Comparison of ENCODE assay signal across 23 cellular contexts in genomic region chr3:33699275-33699674, GRCh38.
"Had no signal": no experiment of that assay in that cellular context is flagged by ENCODE, and none has a peak within 500 bp of the region (broad histone marks: within the 10 kb centered on the region; RNA-seq: fewer than 3 reads in every experiment).

No MANE protein-coding gene starts in this region.

- H3K9me3 ChIP-seq: neutrophil, pancreas, upper lobe of right lung had no signal

- H3K4me3 ChIP-seq: dorsolateral prefrontal cortex, lower lobe of right lung, mucosa of descending colon, pancreas, smooth muscle cell, suprapubic skin, transverse colon, upper lobe of right lung, uterus had no signal

- ATAC-seq: left ventricle myocardium superior; lower lobe of right lung; mucosa of descending colon; natural killer cell treated with Interleukin-12 subunit alpha and Interleukin-12 subunit beta and Interleukin-15 and Interleukin-18, amount 100 ng/mL, for 72 hours; pancreas; sciatic nerve; stimulated activated naive CD8-positive, alpha-beta T cell treated with anti-CD3 and anti-CD28 coated beads, Interleukin-15, amount 100 ng/mL, for 72 hours; upper lobe of right lung had no signal

- DNase-seq: dorsolateral prefrontal cortex; effector CD4-positive, alpha-beta T cell; head of caudate nucleus; left ventricle myocardium superior; lower lobe of right lung; mucosa of descending colon; naive B cell; pancreas; retina; stimulated activated CD4-positive, alpha-beta T cell treated with anti-CD3 and anti-CD28 coated beads, Interleukin-12 subunit alpha, Interleukin-12 subunit beta, amount 100 ng/mL, for 4 hours; stimulated activated CD4-positive, alpha-beta T cell treated with anti-CD3 and anti-CD28 coated beads, Interleukin-1b, Interleukin-23, amount 100 ng/mL, for 48 hours; stimulated activated CD4-positive, alpha-beta T cell treated with anti-CD3 and anti-CD28 coated beads, Interleukin-4, amount 100 ng/mL, for 1 hour; stimulated activated CD8-positive, alpha-beta memory T cell treated with anti-CD3 and anti-CD28 coated beads, Interleukin-4, amount 100 ng/mL, for 48 hours; stimulated activated naive CD4-positive, alpha-beta T cell; stimulated activated naive CD8-positive, alpha-beta T cell treated with anti-CD3 and anti-CD28 coated beads, Interleukin-15, amount 100 ng/mL, for 72 hours; transverse colon; upper lobe of right lung; uterus had no signal

- H3K27ac ChIP-seq: dorsolateral prefrontal cortex, lower lobe of right lung, neutrophil, pancreas, suprapubic skin, transverse colon, upper lobe of right lung, uterus had no signal

- H3K27me3 ChIP-seq: dorsolateral prefrontal cortex, neutrophil, pancreas, suprapubic skin, transverse colon, upper lobe of right lung, uterus had no signal

- H3K4me2 ChIP-seq: smooth muscle cell had no signal

- H3K36me3 ChIP-seq: lower lobe of right lung, neutrophil, pancreas, suprapubic skin, transverse colon, upper lobe of right lung, uterus had no signal

- H3K4me1 ChIP-seq: lower lobe of right lung, pancreas, suprapubic skin, transverse colon, upper lobe of right lung, uterus had no signal
